In genomic region chr12:64077922-64078321, GRCh38 we compare ENCODE assay signal across 2 cellular contexts.
TF ChIP-seq lines count a peak whose summit lies in the region.

No MANE protein-coding gene starts in this region.

TF ChIP-seq in HEK293, 187 proteins besides CTCF, POLR2A, EP300 and RAD21 (continued from another document):
- TF ChIP-seq TSHZ1 (tag by site-specific recombination; IDR thresholded peaks at IDR 0.05; ENCODE audit: borderline replicate concordance) (no peak), SCRT2 (tag by site-specific recombination; IDR thresholded peaks at IDR 0.05) (peak; percentile 53), ZNF214 (tag by site-specific recombination; IDR thresholded peaks at IDR 0.05; ENCODE audit: borderline replicate concordance) (no peak)

TF ChIP-seq in WTC11, 78 proteins besides CTCF, POLR2A, EP300 and RAD21 (continued from another document):
- TF ChIP-seq ZSCAN18 (CRISPR knock-in tag; IDR thresholded peaks at IDR 0.05) (no peak), TEAD1 (CRISPR knock-in tag; IDR thresholded peaks at IDR 0.05) (no peak), ATF2 (CRISPR knock-in tag; IDR thresholded peaks at IDR 0.05; ENCODE audit: borderline replicate concordance, low read depth) (no peak), CREB1 (CRISPR knock-in tag; IDR thresholded peaks at IDR 0.05) (no peak), ZNF263 (CRISPR knock-in tag; IDR thresholded peaks at IDR 0.05; ENCODE audit: low read depth) (no peak), TEAD4 (CRISPR knock-in tag; IDR thresholded peaks at IDR 0.05) (no peak), RORB (CRISPR knock-in tag; IDR thresholded peaks at IDR 0.05) (no peak), PREB (CRISPR knock-in tag; IDR thresholded peaks at IDR 0.05; ENCODE audit: borderline replicate concordance) (no peak), ZNF232 (CRISPR knock-in tag; IDR thresholded peaks at IDR 0.05) (no peak)
